In the genomic region with DNA sequence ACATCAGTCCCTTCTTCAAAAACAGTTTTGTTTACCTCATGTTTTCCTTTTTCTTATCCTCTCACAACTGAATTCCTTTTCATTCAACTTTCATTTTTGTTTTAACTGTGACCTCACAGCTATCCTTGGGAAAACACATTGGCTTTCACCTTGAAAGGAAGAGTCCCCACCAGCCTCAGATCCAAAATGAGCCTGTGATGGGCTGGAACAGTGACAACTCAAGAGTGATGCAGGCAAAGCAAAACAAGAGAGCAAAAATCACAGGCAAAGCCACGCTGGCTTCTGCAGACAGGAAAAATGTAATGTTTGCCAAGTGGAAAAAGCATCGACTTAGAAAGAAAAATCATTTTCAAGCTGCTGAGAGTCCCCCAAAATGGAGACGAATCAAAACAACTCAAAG, we compare ENCODE assay signal across 1 cellular context.
TF ChIP-seq lines count a peak whose summit lies in the region.

No MANE protein-coding gene starts in this region.

TF ChIP-seq in SK-N-SH, 30 proteins besides CTCF, POLR2A, EP300 and RAD21 (continued from another document):
- TF ChIP-seq, protein P1, sequence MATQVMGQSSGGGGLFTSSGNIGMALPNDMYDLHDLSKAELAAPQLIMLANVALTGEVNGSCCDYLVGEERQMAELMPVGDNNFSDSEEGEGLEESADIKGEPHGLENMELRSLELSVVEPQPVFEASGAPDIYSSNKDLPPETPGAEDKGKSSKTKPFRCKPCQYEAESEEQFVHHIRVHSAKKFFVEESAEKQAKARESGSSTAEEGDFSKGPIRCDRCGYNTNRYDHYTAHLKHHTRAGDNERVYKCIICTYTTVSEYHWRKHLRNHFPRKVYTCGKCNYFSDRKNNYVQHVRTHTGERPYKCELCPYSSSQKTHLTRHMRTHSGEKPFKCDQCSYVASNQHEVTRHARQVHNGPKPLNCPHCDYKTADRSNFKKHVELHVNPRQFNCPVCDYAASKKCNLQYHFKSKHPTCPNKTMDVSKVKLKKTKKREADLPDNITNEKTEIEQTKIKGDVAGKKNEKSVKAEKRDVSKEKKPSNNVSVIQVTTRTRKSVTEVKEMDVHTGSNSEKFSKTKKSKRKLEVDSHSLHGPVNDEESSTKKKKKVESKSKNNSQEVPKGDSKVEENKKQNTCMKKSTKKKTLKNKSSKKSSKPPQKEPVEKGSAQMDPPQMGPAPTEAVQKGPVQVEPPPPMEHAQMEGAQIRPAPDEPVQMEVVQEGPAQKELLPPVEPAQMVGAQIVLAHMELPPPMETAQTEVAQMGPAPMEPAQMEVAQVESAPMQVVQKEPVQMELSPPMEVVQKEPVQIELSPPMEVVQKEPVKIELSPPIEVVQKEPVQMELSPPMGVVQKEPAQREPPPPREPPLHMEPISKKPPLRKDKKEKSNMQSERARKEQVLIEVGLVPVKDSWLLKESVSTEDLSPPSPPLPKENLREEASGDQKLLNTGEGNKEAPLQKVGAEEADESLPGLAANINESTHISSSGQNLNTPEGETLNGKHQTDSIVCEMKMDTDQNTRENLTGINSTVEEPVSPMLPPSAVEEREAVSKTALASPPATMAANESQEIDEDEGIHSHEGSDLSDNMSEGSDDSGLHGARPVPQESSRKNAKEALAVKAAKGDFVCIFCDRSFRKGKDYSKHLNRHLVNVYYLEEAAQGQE (IDR thresholded peaks at IDR 0.05; ENCODE audit: low read depth, low read length), result no peak
